ENCODE assay signal across 14 cellular contexts in the genomic region with DNA sequence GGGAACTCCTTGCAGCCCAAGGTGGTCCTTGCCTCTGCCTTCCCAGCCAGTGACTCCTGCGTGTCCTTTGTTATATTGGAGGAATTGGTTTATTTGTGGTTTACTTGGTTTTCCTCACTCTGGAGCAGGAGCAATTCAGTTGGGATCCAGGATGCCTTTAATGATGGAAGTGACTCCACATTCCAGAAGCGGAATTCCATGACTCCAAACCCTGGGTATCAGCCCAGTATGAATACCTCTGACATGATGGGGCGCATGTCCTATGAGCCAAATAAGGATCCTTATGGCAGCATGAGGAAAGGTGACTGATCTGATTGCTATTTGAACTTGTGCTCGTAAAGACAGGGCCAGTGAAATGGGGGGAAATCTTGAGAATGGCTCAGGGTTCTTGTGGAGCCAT. TPM values are rescaled to one million over a fixed set of nuclear protein-coding genes. Genes with fewer than 3 reads are reported as not detected.
A peak's percentile ranks its signal among the peaks of the same experiment; 100 is the strongest.
DNase-seq lines count a peak whose midpoint lies in the region; ATAC-seq, FAIRE-seq and TF ChIP-seq lines count a peak whose summit lies in the region.
"Had no signal": no experiment of that assay in that cellular context is flagged by ENCODE, and none has a peak within 500 bp of the region (broad histone marks: within the 10 kb centered on the region; RNA-seq: fewer than 3 reads in every experiment).

No MANE protein-coding gene starts in this region.

- TF ChIP-seq CTCF in astrocyte of the cerebellum (IDR thresholded peaks at IDR 0.05; ENCODE audit: low read depth, low read length, missing control alignments), result no peak

- ATAC-seq in HG03095 (IDR thresholded peaks at IDR 0.05; ENCODE audit: unreplicated experiment), result no peak
- ATAC-seq in HG03039 (IDR thresholded peaks at IDR 0.05; ENCODE audit: unreplicated experiment), result no peak
- ATAC-seq in HG03280 (IDR thresholded peaks at IDR 0.05; ENCODE audit: unreplicated experiment), result no peak

- H3K4me1 Mint-ChIP-seq in activated naive CD4-positive, alpha-beta T cell treated with anti-CD3 and anti-CD28 coated beads for 36 hours (ENCODE audit: low read depth), result peaks cover 19% of the 10 kb centered on the region

- no peak overlapping the region for H3K4me3 Mint-ChIP-seq in activated naive CD4-positive, alpha-beta T cell treated with anti-CD3 and anti-CD28 coated beads for 36 hours

- H3K9me3 Mint-ChIP-seq in activated naive CD4-positive, alpha-beta T cell treated with anti-CD3 and anti-CD28 coated beads for 36 hours, result no peaks in the 10 kb centered on the region

- H3K27me3 Mint-ChIP-seq in activated naive CD4-positive, alpha-beta T cell treated with anti-CD3 and anti-CD28 coated beads for 36 hours (ENCODE audit: low read depth), result no peaks in the 10 kb centered on the region

- H3K36me3 Mint-ChIP-seq in activated naive CD4-positive, alpha-beta T cell treated with anti-CD3 and anti-CD28 coated beads for 36 hours (ENCODE audit: low read depth), result peaks cover 63% of the 10 kb centered on the region

- in situ Hi-C loops in astrocyte of the cerebellum (cut with HindIII; ENCODE audit: low sequenced_read_pairs), result no loop called here

- FAIRE-seq in urothelium cell line (lab: Jason Lieb, UNC), result no peak
- FAIRE-seq: islet of Langerhans had no signal

- intact Hi-C loops in activated naive CD4-positive, alpha-beta T cell treated with anti-CD3 and anti-CD28 coated beads for 36 hours (cut with micrococcal nuclease), result no loop called here

- peak overlapping the region; percentile 90 for H3K27ac Mint-ChIP-seq in activated naive CD4-positive, alpha-beta T cell treated with anti-CD3 and anti-CD28 coated beads for 36 hours

- CTCF ChIA-PET in activated naive CD4-positive, alpha-beta T cell treated with anti-CD3 and anti-CD28 coated beads for 36 hours (lab: Charles Lee), result interaction anchor here (1.0 kb wide), 1 partner anchor 16 kb away, joined by 6 read pairs; a partner anchor contains a TSS

- no peak overlapping the region for H3K4me3 ChIP-seq in astrocyte of the cerebellum (ENCODE audit: low read depth, low read length)
- H3K4me3 ChIP-seq: BLaER1 had no signal

- DNase-seq in activated naive CD4-positive, alpha-beta T cell treated with anti-CD3 and anti-CD28 coated beads for 36 hours, result no peak
- no peak for DNase-seq in activated naive CD4-positive, alpha-beta T cell (lab: John Stamatoyannopoulos, UW)
- DNase-seq in astrocyte of the cerebellum (ENCODE audit: low read depth), result peak; percentile 91
- DNase-seq in iris pigment epithelial cell (ENCODE audit: low read depth), result peak; percentile 83
- peak; percentile 51 for DNase-seq in urothelium cell line (ENCODE audit: low spot score)
- DNase-seq: GOT3; stimulated activated CD4-positive, alpha-beta T cell treated with anti-CD3 and anti-CD28 coated beads, Interleukin-12 subunit alpha, Interleukin-12 subunit beta, amount 100 ng/mL, for 4 hours; substantia nigra; WERI-Rb-1 had no signal

RNA-seq across cellular contexts. Expression of a gene that starts 15.1 kb away (rescaled TPM):
- total RNA-seq in activated naive CD4-positive, alpha-beta T cell treated with anti-CD3 and anti-CD28 coated beads for 36 hours, result 10 to 100 TPM; 10.6 to 11.2 TPM

RNA-seq across cellular contexts. Expression of a gene that starts 53.8 kb away (rescaled TPM):
- 10 to 100 TPM; 37.3 to 39.0 TPM for total RNA-seq in activated naive CD4-positive, alpha-beta T cell treated with anti-CD3 and anti-CD28 coated beads for 36 hours

Comparison
In these comparisons a context has a peak if more than half of its experiments do, and no peak if none do; other contexts are left out.
1. DNase-seq: peak in astrocyte of the cerebellum (single experiment), iris pigment epithelial cell (single experiment) and urothelium cell line (single experiment); none in activated naive CD4-positive, alpha-beta T cell treated with anti-CD3 and anti-CD28 coated beads for 36 hours (single experiment) and activated naive CD4-positive, alpha-beta T cell (0 of 4).